In genomic region chr4:56787380-56787779, GRCh38 we compare ENCODE assay signal across 15 cellular contexts. TPM values are rescaled to one million over a fixed set of nuclear protein-coding genes. Genes with fewer than 3 reads are reported as not detected.
DNase-seq lines count a peak whose midpoint lies in the region; ATAC-seq and TF ChIP-seq lines count a peak whose summit lies in the region.
"Had no signal": no experiment of that assay in that cellular context is flagged by ENCODE, and none has a peak within 500 bp of the region (broad histone marks: within the 10 kb centered on the region; RNA-seq: fewer than 3 reads in every experiment).

No MANE protein-coding gene starts in this region.

- in situ Hi-C loops in transverse colon (cut with MboI; ENCODE audit: low pct_ligation_motif_present in 1 of 4, low pct_unique_long_range_greater_than_20kb in 1 of 4, low sequenced_read_pairs in 3 of 4), result no loop called here

- H3K36me3 ChIP-seq in esophagus (ENCODE audit: control insufficient read depth in 2 of 2, insufficient read depth in 2 of 2, low read length in 1 of 2), result no peaks in the 10 kb centered on the region
- no peaks in the 10 kb centered on the region for H3K36me3 ChIP-seq in mesenchymal stem cell (ENCODE audit: control insufficient read depth in 1 of 2, insufficient read depth in 2 of 2, low read depth in 1 of 2, low read length in 2 of 2)
- no peaks in the 10 kb centered on the region for H3K36me3 ChIP-seq in transverse colon
- H3K36me3 ChIP-seq: brain microvascular endothelial cell had no signal

- no peak overlapping the region for H2BK5ac ChIP-seq in mesenchymal stem cell (ENCODE audit: low read depth, low read length, poor library complexity, severe bottlenecking)

- intact Hi-C loops in transverse colon (cut with DNase I; ENCODE audit: low total_unique reads), result no loop called here

- H3K4me2 ChIP-seq in mesenchymal stem cell (ENCODE audit: low read length, poor library complexity, severe bottlenecking), result no peak overlapping the region

- peak overlapping the region; percentile 54 for H2BK120ac ChIP-seq in mesenchymal stem cell (ENCODE audit: low read depth, low read length)

- H3K14ac ChIP-seq in mesenchymal stem cell (ENCODE audit: low read length in 2 of 2), result no peak overlapping the region

- H4K8ac ChIP-seq in mesenchymal stem cell (ENCODE audit: low read length), result peak overlapping the region; percentile 78

- no peak for TF ChIP-seq POLR2A in transverse colon (IDR thresholded peaks at IDR 0.05)

- ATAC-seq in HG02884 (IDR thresholded peaks at IDR 0.05; ENCODE audit: unreplicated experiment), result no peak
- ATAC-seq: activated CD8-positive, alpha-beta T cell treated with anti-CD3 and anti-CD28 coated beads, Interleukin-2, amount 10 ng/mL, durations not matched to agents 7 days and 5 days; T-helper 17 cell had no signal

- H3K4ac ChIP-seq in mesenchymal stem cell (ENCODE audit: low read depth in 1 of 2, low read length in 2 of 2), result peak overlapping the region in 1 of 2 experiments; percentile 77

- H3K4me1 ChIP-seq in esophagus (ENCODE audit: control insufficient read depth in 2 of 2, insufficient read depth in 2 of 2, low read length in 1 of 2) (peaks cover 0 to 3% of the 10 kb centered on the region in 2 donors), mesenchymal stem cell (ENCODE audit: control insufficient read depth, insufficient read depth, low read depth, low read length) (peaks cover 6% of the 10 kb centered on the region), transverse colon (peaks cover 0 to 21% (median 15%) of the 10 kb centered on the region in 4 donors)

- H3K18ac ChIP-seq in mesenchymal stem cell (ENCODE audit: low read depth in 1 of 2, low read length in 2 of 2), result peak overlapping the region; percentile 73 to 82

- DNase-seq in DMS 273 (lab: John Stamatoyannopoulos, UW; ENCODE audit: unreplicated experiment), result peak; percentile 34
- DNase-seq in DMS 273 treated with DMSO at 0.1 percent for 48 hours (lab: John Stamatoyannopoulos, UW), result no peak
- DNase-seq in mesenchymal stem cell, result peak; percentile 73
- peak; percentile 63 for DNase-seq in transverse colon
- no peak for DNase-seq in D341Med (ENCODE audit: low spot score)
- DNase-seq in MV-4-11 (lab: John Stamatoyannopoulos, UW), result no peak
- DNase-seq: activated CD8-positive, alpha-beta T cell treated with anti-CD3 and anti-CD28 coated beads, Interleukin-2, amount 10 ng/mL, durations not matched to agents 7 days and 5 days; activated naive CD4-positive, alpha-beta T cell; Karpas-422; T-helper 17 cell had no signal

- H3K4me3 ChIP-seq in esophagus (ENCODE audit: low read depth in 1 of 2, low read length in 2 of 2) (no peak overlapping the region), mesenchymal stem cell (ENCODE audit: insufficient read depth in 1 of 2, low read depth in 1 of 2, low read length in 2 of 2) (no peak overlapping the region), transverse colon (no peak overlapping the region)

- peak overlapping the region; percentile 44 for H2BK15ac ChIP-seq in mesenchymal stem cell (ENCODE audit: low read depth, poor library complexity, severe bottlenecking)

- H3K27me3 ChIP-seq in esophagus (ENCODE audit: control insufficient read depth in 1 of 2, insufficient read depth in 2 of 2, low read length in 2 of 2) (no peaks in the 10 kb centered on the region), mesenchymal stem cell (ENCODE audit: control insufficient read depth in 1 of 2, insufficient read depth in 1 of 2, low read length in 2 of 2) (peaks cover 0 to 22% of the 10 kb centered on the region in 2 experiments), transverse colon (no peaks in the 10 kb centered on the region)
- H3K27me3 ChIP-seq: brain microvascular endothelial cell had no signal

- peak overlapping the region in 1 of 2 experiments; percentile 92 for H2BK12ac ChIP-seq in mesenchymal stem cell (ENCODE audit: low read length in 2 of 2)

- peak overlapping the region; percentile 9 to 61 for H3K27ac ChIP-seq in esophagus (ENCODE audit: low read depth in 2 of 2, low read length in 1 of 2)
- H3K27ac ChIP-seq in mesenchymal stem cell (ENCODE audit: low read length, poor library complexity, severe bottlenecking), result no peak overlapping the region
- peak overlapping the region; percentile 72 to 83 (median 79) for H3K27ac ChIP-seq in transverse colon
- H3K27ac ChIP-seq: 22Rv1, brain microvascular endothelial cell had no signal

- H3K23ac ChIP-seq in mesenchymal stem cell (ENCODE audit: low read length in 2 of 2), result no peak overlapping the region

- H2AFZ ChIP-seq in mesenchymal stem cell (ENCODE audit: low read depth, low read length), result no peak overlapping the region

- no peaks in the 10 kb centered on the region for H3K9me3 ChIP-seq in esophagus (ENCODE audit: control insufficient read depth in 2 of 2, insufficient read depth in 1 of 2, low read depth in 1 of 2, low read length in 1 of 2)
- no peaks in the 10 kb centered on the region for H3K9me3 ChIP-seq in mesenchymal stem cell (ENCODE audit: control insufficient read depth, low read length)
- H3K9me3 ChIP-seq in transverse colon, result no peaks in the 10 kb centered on the region

- H4K91ac ChIP-seq in mesenchymal stem cell (ENCODE audit: low read length), result peak overlapping the region; percentile 19

- WGBS in esophagus, 2 donors, result 57 to 68% methylated on average over 6 of the region's 6 CpGs
- 14% methylated on average over 4 of the region's 6 CpGs for WGBS in mesenchymal stem cell
- 28% methylated on average over 6 of the region's 6 CpGs; no CpG with 5 or more reads in 1 of the 2 donors for WGBS in transverse colon (ENCODE audit: low coverage in 1 of 2), 2 donors

- no peak overlapping the region for H3K9ac ChIP-seq in mesenchymal stem cell (ENCODE audit: low read length)

- TF ChIP-seq EP300 in transverse colon (IDR thresholded peaks at IDR 0.05; ENCODE audit: low read depth), result no peak

- no peak overlapping the region for H2AK5ac ChIP-seq in mesenchymal stem cell (ENCODE audit: low read length, severe bottlenecking)

- TF ChIP-seq CTCF in transverse colon (IDR thresholded peaks at IDR 0.05), result no peak

- H3K79me1 ChIP-seq in mesenchymal stem cell (replicated peaks; ENCODE audit: low read length, poor library complexity, severe bottlenecking), result no peaks in the 10 kb centered on the region

RNA-seq across cellular contexts. Expression of gene SPINK2, which starts 34.1 kb away (rescaled TPM):
- polyA plus RNA-seq in esophagus, result under 1 TPM; 0.32 to 0.41 TPM
- polyA plus RNA-seq in mesenchymal stem cell (2013, experiment 1 of 2), result not detected
- polyA plus RNA-seq in mesenchymal stem cell (2013, experiment 2 of 2), result 0.19 TPM
- total RNA-seq in transverse colon, result 1 to 10 TPM in 1 of 4 donors, under 1 TPM in 1, not detected in 2; 0.68 to 2.9 TPM
- total RNA-seq: lung microvascular endothelial cell had no signal

Comparison
In these comparisons a context has a peak if more than half of its experiments do, and no peak if none do; other contexts are left out.
1. DNase-seq: peak in DMS 273 (single experiment), mesenchymal stem cell (single experiment) and transverse colon (single experiment); none in DMS 273 treated with DMSO at 0.1 percent for 48 hours (single experiment), D341Med (single experiment) and MV-4-11 (single experiment).